Comparison of ENCODE assay signal across 28 cellular contexts in genomic region chr22:39427751-39428596, GRCh38. TPM values are rescaled to one million over a fixed set of nuclear protein-coding genes. Genes with fewer than 3 reads are reported as not detected.
A peak's percentile ranks its signal among the peaks of the same experiment; 100 is the strongest.
DNase-seq lines count a peak whose midpoint lies in the region; ATAC-seq, FAIRE-seq and TF ChIP-seq lines count a peak whose summit lies in the region.
"Had no signal": no experiment of that assay in that cellular context is flagged by ENCODE, and none has a peak within 500 bp of the region (broad histone marks: within the 10 kb centered on the region; RNA-seq: fewer than 3 reads in every experiment).

No MANE protein-coding gene starts in this region.

- H3K27ac Mint-ChIP-seq in osteocyte (ENCODE audit: unreplicated experiment), result peak overlapping the region; percentile 94
- H3K27ac Mint-ChIP-seq in activated naive CD8-positive, alpha-beta T cell treated with anti-CD3 and anti-CD28 coated beads for 36 hours, result no peak overlapping the region
- no peak overlapping the region for H3K27ac Mint-ChIP-seq in T-helper 2 cell treated with Interferon-gamma antibody and Interleukin-4, amounts not matched to agents 5 μg/mL and 100 μg/mL, for 36 hours
- H3K27ac Mint-ChIP-seq: dendritic cell treated with granulocyte-macrophage colony-stimulating factor and Interleukin-4, amounts not matched to agents 40 ng/mL and 50 ng/mL, for 4 days; stimulated activated naive B cell treated with anti-CD40 and anti-IgM and Interleukin-4, amounts not matched to agents 10 μg/mL and 1 μg/mL and 100 μg/mL, for 72 hours had no signal

- peak overlapping the region; percentile 3; the same call in 1 of the 2 replicates for H3K27ac ChIP-seq in RWPE1
- no peak overlapping the region for H3K27ac ChIP-seq in kidney (ENCODE audit: low read depth in 2 of 2, low read length in 2 of 2)
- H3K27ac ChIP-seq: A549, BLaER1, cardiac muscle cell, testis had no signal

- H3K36me3 ChIP-seq in kidney (ENCODE audit: control insufficient read depth in 1 of 2, insufficient read depth in 2 of 2, low read length in 2 of 2), result peaks cover 18 to 38% of the 10 kb centered on the region in 2 donors

- TF ChIP-seq CTCF in GM12865 (IDR thresholded peaks at IDR 0.05; ENCODE audit: insufficient read depth, low read depth, low read length, missing control alignments) (no peak), RWPE1 (conservative IDR thresholded peaks at IDR 0.05; ENCODE audit: low read depth) (no peak), kidney (IDR thresholded peaks at IDR 0.05; ENCODE audit: borderline replicate concordance, extremely low read depth, insufficient read depth) (no peak), osteocyte (IDR thresholded peaks at IDR 0.05) (no peak)

- H3K27me3 Mint-ChIP-seq in osteocyte (ENCODE audit: unreplicated experiment), result no peaks in the 10 kb centered on the region
- H3K27me3 Mint-ChIP-seq in activated naive CD8-positive, alpha-beta T cell treated with anti-CD3 and anti-CD28 coated beads for 36 hours, result no peaks in the 10 kb centered on the region
- H3K27me3 Mint-ChIP-seq in T-helper 2 cell treated with Interferon-gamma antibody and Interleukin-4, amounts not matched to agents 5 μg/mL and 100 μg/mL, for 36 hours (ENCODE audit: low read depth), result no peaks in the 10 kb centered on the region
- H3K27me3 Mint-ChIP-seq: dendritic cell treated with granulocyte-macrophage colony-stimulating factor and Interleukin-4, amounts not matched to agents 40 ng/mL and 50 ng/mL, for 4 days; stimulated activated naive B cell treated with anti-CD40 and anti-IgM and Interleukin-4, amounts not matched to agents 10 μg/mL and 1 μg/mL and 100 μg/mL, for 72 hours had no signal

- peaks cover 60% of the 10 kb centered on the region for H3K4me1 Mint-ChIP-seq in osteocyte (ENCODE audit: unreplicated experiment)
- H3K4me1 Mint-ChIP-seq in activated naive CD8-positive, alpha-beta T cell treated with anti-CD3 and anti-CD28 coated beads for 36 hours, result no peaks in the 10 kb centered on the region
- no peaks in the 10 kb centered on the region for H3K4me1 Mint-ChIP-seq in T-helper 2 cell treated with Interferon-gamma antibody and Interleukin-4, amounts not matched to agents 5 μg/mL and 100 μg/mL, for 36 hours (ENCODE audit: low read depth)
- H3K4me1 Mint-ChIP-seq: stimulated activated naive B cell treated with anti-CD40 and anti-IgM and Interleukin-4, amounts not matched to agents 10 μg/mL and 1 μg/mL and 100 μg/mL, for 72 hours had no signal

- CTCF ChIA-PET in RWPE1 (lab: Yijun Ruan, JAX), result interaction anchor here (0.6 kb wide), 1 partner anchor 44 kb away, joined by 3 read pairs; no protein-coding TSS in a partner anchor

- POLR2A ChIA-PET in RWPE1 (lab: Yijun Ruan, JAX; ENCODE audit: low non-redundant PET), result no interaction called here

- FAIRE-seq in kidney (lab: Jason Lieb, UNC), result no peak
- FAIRE-seq: A549, GM19239 had no signal

- H3K4me1 ChIP-seq in kidney (ENCODE audit: control insufficient read depth in 1 of 2, insufficient read depth in 1 of 2, low read depth in 1 of 2, low read length in 2 of 2), result peaks cover 6 to 14% of the 10 kb centered on the region in 2 donors
- H3K4me1 ChIP-seq: A549 had no signal

- no peak overlapping the region for H3K9ac ChIP-seq in kidney (ENCODE audit: low read length in 2 of 2)
- H3K9ac ChIP-seq: BLaER1 had no signal

- H3K4me3 ChIP-seq in GM12865 (ENCODE audit: low read depth, low read length) (no peak overlapping the region), kidney (ENCODE audit: low read length in 2 of 2) (no peak overlapping the region)
- H3K4me3 ChIP-seq: A549, BLaER1, cardiac muscle cell, smooth muscle cell, testis had no signal

- DNase-seq in GM12865 (ENCODE audit: low read depth) (peak; percentile 47), RWPE1 (ENCODE audit: low spot score) (no peak), kidney (peak; percentile 29), osteocyte (ENCODE audit: extremely low spot score, unreplicated experiment) (no peak), COR-L47 (lab: John Stamatoyannopoulos, UW) (no peak)
- DNase-seq in activated naive CD8-positive, alpha-beta T cell treated with anti-CD3 and anti-CD28 coated beads for 36 hours, result no peak
- no peak for DNase-seq in T-helper 2 cell treated with Interferon-gamma antibody and Interleukin-4, amounts not matched to agents 5 μg/mL and 100 μg/mL, for 36 hours (ENCODE audit: low spot score)
- DNase-seq: activated CD4-positive, CD25-positive, alpha-beta regulatory T cell treated with anti-CD3 and anti-CD28 coated beads, Interleukin-2, amount 50 U/mL, for 72 hours; activated CD8-positive, alpha-beta memory T cell treated with anti-CD3 and anti-CD28 coated beads for 24 hours; activated naive CD4-positive, alpha-beta T cell; activated T-cell treated with anti-CD3 and anti-CD28 coated beads, Interleukin-2, amount 50 U/mL, for 4 hours; Calu3; left ventricle myocardium superior; MV-4-11; NCI-H1694 treated with DMSO at 0.1 percent for 48 hours; nucleus accumbens; retina; Right ventricle myocardium superior; stimulated activated CD4-positive, alpha-beta T cell treated with anti-CD3 and anti-CD28 coated beads, Interleukin-2, amount 100 ng/mL, for 48 hours; stimulated activated naive B cell treated with anti-CD40 and anti-IgM and Interleukin-4, amounts not matched to agents 10 μg/mL and 1 μg/mL and 100 μg/mL, for 72 hours; testis had no signal

- H3K9me3 Mint-ChIP-seq in osteocyte (ENCODE audit: unreplicated experiment), result no peaks in the 10 kb centered on the region
- H3K9me3 Mint-ChIP-seq in activated naive CD8-positive, alpha-beta T cell treated with anti-CD3 and anti-CD28 coated beads for 36 hours, result no peaks in the 10 kb centered on the region
- H3K9me3 Mint-ChIP-seq in T-helper 2 cell treated with Interferon-gamma antibody and Interleukin-4, amounts not matched to agents 5 μg/mL and 100 μg/mL, for 36 hours, result no peaks in the 10 kb centered on the region
- H3K9me3 Mint-ChIP-seq: activated T-cell treated with anti-CD3 and anti-CD28 coated beads, Interleukin-2, amount 50 U/mL, for 4 hours; dendritic cell treated with granulocyte-macrophage colony-stimulating factor and Interleukin-4, amounts not matched to agents 40 ng/mL and 50 ng/mL, for 4 days; stimulated activated naive B cell treated with anti-CD40 and anti-IgM and Interleukin-4, amounts not matched to agents 10 μg/mL and 1 μg/mL and 100 μg/mL, for 72 hours had no signal

- intact Hi-C loops in kidney (cut with DNase I), result no loop called here

- peaks cover 19% of the 10 kb centered on the region for H3K36me3 Mint-ChIP-seq in osteocyte (ENCODE audit: unreplicated experiment)
- H3K36me3 Mint-ChIP-seq in activated naive CD8-positive, alpha-beta T cell treated with anti-CD3 and anti-CD28 coated beads for 36 hours, result no peaks in the 10 kb centered on the region
- peaks cover 26% of the 10 kb centered on the region for H3K36me3 Mint-ChIP-seq in T-helper 2 cell treated with Interferon-gamma antibody and Interleukin-4, amounts not matched to agents 5 μg/mL and 100 μg/mL, for 36 hours (ENCODE audit: low read depth)

- H3K9me3 ChIP-seq in kidney (ENCODE audit: control insufficient read depth in 1 of 2, low read length in 2 of 2), result no peaks in the 10 kb centered on the region
- H3K9me3 ChIP-seq: A549, BLaER1, testis had no signal

- H3K4me3 Mint-ChIP-seq in osteocyte (ENCODE audit: unreplicated experiment), result no peak overlapping the region
- no peak overlapping the region for H3K4me3 Mint-ChIP-seq in activated naive CD8-positive, alpha-beta T cell treated with anti-CD3 and anti-CD28 coated beads for 36 hours
- H3K4me3 Mint-ChIP-seq in T-helper 2 cell treated with Interferon-gamma antibody and Interleukin-4, amounts not matched to agents 5 μg/mL and 100 μg/mL, for 36 hours, result no peak overlapping the region
- H3K4me3 Mint-ChIP-seq: activated T-cell treated with anti-CD3 and anti-CD28 coated beads, Interleukin-2, amount 50 U/mL, for 4 hours; dendritic cell treated with granulocyte-macrophage colony-stimulating factor and Interleukin-4, amounts not matched to agents 40 ng/mL and 50 ng/mL, for 4 days; stimulated activated naive B cell treated with anti-CD40 and anti-IgM and Interleukin-4, amounts not matched to agents 10 μg/mL and 1 μg/mL and 100 μg/mL, for 72 hours had no signal

- no peak for ATAC-seq in HG02623 (IDR thresholded peaks at IDR 0.05; ENCODE audit: unreplicated experiment)
- ATAC-seq: A549; activated T-cell treated with anti-CD3 and anti-CD28 coated beads, Interleukin-2, amount 50 U/mL, for 4 hours; left ventricle myocardium superior; stimulated activated naive B cell treated with anti-CD40 and anti-IgM and Interleukin-4, amounts not matched to agents 10 μg/mL and 1 μg/mL and 100 μg/mL, for 72 hours had no signal

RNA-seq across cellular contexts. Expression of gene TAB1, which starts 28.4 kb away (rescaled TPM):
- total RNA-seq in kidney (30.9 TPM), osteocyte (30.6 and 30.7 TPM in 2 replicates)
- polyA plus RNA-seq in kidney (ENCODE audit: insufficient read depth, low read depth, low replicate concordance), result 14.4 TPM
- 10 to 100 TPM; 17.1 to 18.2 TPM for total RNA-seq in activated naive CD8-positive, alpha-beta T cell treated with anti-CD3 and anti-CD28 coated beads for 36 hours

RNA-seq across cellular contexts. Expression of gene MGAT3, which starts 28.8 kb away (rescaled TPM):
- total RNA-seq in kidney, result 5.4 TPM
- polyA plus RNA-seq in kidney (ENCODE audit: insufficient read depth, low read depth, low replicate concordance), result 2.7 TPM
- total RNA-seq in osteocyte, result 9.4 and 10.9 TPM in 2 replicates
- total RNA-seq in activated naive CD8-positive, alpha-beta T cell treated with anti-CD3 and anti-CD28 coated beads for 36 hours, result 1 to 10 TPM; 1.0 to 1.2 TPM

Comparison
In these comparisons a context has a peak if more than half of its experiments do, and no peak if none do; other contexts are left out.
1. DNase-seq: peak in GM12865 (single experiment) and kidney (single experiment); none in RWPE1 (single experiment), osteocyte (single experiment), activated naive CD8-positive, alpha-beta T cell treated with anti-CD3 and anti-CD28 coated beads for 36 hours (single experiment), T-helper 2 cell treated with Interferon-gamma antibody and Interleukin-4, amounts not matched to agents 5 μg/mL and 100 μg/mL, for 36 hours (single experiment) and COR-L47 (single experiment).